8 cellular contexts compared by ENCODE assay signal in genomic region chr3:42773409-42773751, GRCh38. TPM values are rescaled to one million over a fixed set of nuclear protein-coding genes. Genes with fewer than 3 reads are reported as not detected.
DNase-seq lines count a peak whose midpoint lies in the region; ATAC-seq and TF ChIP-seq lines count a peak whose summit lies in the region.

No MANE protein-coding gene starts in this region.

- H3K4me1 ChIP-seq in Panc1 (ENCODE audit: control insufficient read depth, insufficient read depth, low read length) = no peaks in the 10 kb centered on the region

- peak overlapping the region; percentile 90 for H3K4me3 Mint-ChIP-seq in stimulated activated naive CD8-positive, alpha-beta T cell treated with anti-CD3 and anti-CD28 coated beads, Interleukin-15, Interleukin-2, amounts not matched to agents 100 ng/mL and 50 ng/mL, for 24 hours
- peak overlapping the region; percentile 90 for H3K4me3 Mint-ChIP-seq in glutamatergic neuron (ENCODE audit: unreplicated experiment)
- H3K4me3 Mint-ChIP-seq in stimulated activated naive B cell treated with anti-CD40 and anti-IgM and Interleukin-4, amounts not matched to agents 10 μg/mL and 1 μg/mL and 100 μg/mL, for 72 hours = peak overlapping the region; percentile 76 to 82

- H3K4me1 Mint-ChIP-seq in stimulated activated naive CD8-positive, alpha-beta T cell treated with anti-CD3 and anti-CD28 coated beads, Interleukin-15, Interleukin-2, amounts not matched to agents 100 ng/mL and 50 ng/mL, for 24 hours (ENCODE audit: low read depth) = peaks cover 15% of the 10 kb centered on the region
- no peaks in the 10 kb centered on the region for H3K4me1 Mint-ChIP-seq in glutamatergic neuron (ENCODE audit: low read depth, unreplicated experiment)
- peaks cover 5 to 8% of the 10 kb centered on the region in 2 donors for H3K4me1 Mint-ChIP-seq in stimulated activated naive B cell treated with anti-CD40 and anti-IgM and Interleukin-4, amounts not matched to agents 10 μg/mL and 1 μg/mL and 100 μg/mL, for 72 hours

- TF ChIP-seq CTCF in Panc1 (IDR thresholded peaks at IDR 0.05) (no peak), glutamatergic neuron (IDR thresholded peaks at IDR 0.05; ENCODE audit: partially characterized antibody, unreplicated experiment) (no peak)

- H3K36me3 ChIP-seq in Panc1 (ENCODE audit: control insufficient read depth, insufficient read depth, low read length) = no peaks in the 10 kb centered on the region

- no peak for ATAC-seq in stimulated activated naive CD8-positive, alpha-beta T cell treated with anti-CD3 and anti-CD28 coated beads, Interleukin-15, Interleukin-2, amounts not matched to agents 100 U/mL and 50 U/mL, for 24 hours
- peak; percentile 52 for ATAC-seq in Panc1
- peak; percentile 16 to 19 for ATAC-seq in stimulated activated naive B cell treated with anti-CD40 and anti-IgM and Interleukin-4, amounts not matched to agents 10 μg/mL and 1 μg/mL and 100 μg/mL, for 72 hours (replicated peaks)

- no TSS peak for BruUV-seq in Panc1 (replicated peaks; lab: Mats Ljungman, UMichigan)

- peak overlapping the region; percentile 51 to 68 for H3K4me3 ChIP-seq in Panc1 (ENCODE audit: low read depth in 2 of 2, low read length in 2 of 2)

- no peaks in the 10 kb centered on the region for H3K27me3 Mint-ChIP-seq in stimulated activated naive CD8-positive, alpha-beta T cell treated with anti-CD3 and anti-CD28 coated beads, Interleukin-15, Interleukin-2, amounts not matched to agents 100 ng/mL and 50 ng/mL, for 24 hours
- no peaks in the 10 kb centered on the region for H3K27me3 Mint-ChIP-seq in glutamatergic neuron (ENCODE audit: unreplicated experiment)
- no peaks in the 10 kb centered on the region for H3K27me3 Mint-ChIP-seq in stimulated activated naive B cell treated with anti-CD40 and anti-IgM and Interleukin-4, amounts not matched to agents 10 μg/mL and 1 μg/mL and 100 μg/mL, for 72 hours

- intact Hi-C loops in Panc1 (cut with micrococcal nuclease; ENCODE audit: unreplicated experiment) = no loop called here

- H3K36me3 Mint-ChIP-seq in stimulated activated naive CD8-positive, alpha-beta T cell treated with anti-CD3 and anti-CD28 coated beads, Interleukin-15, Interleukin-2, amounts not matched to agents 100 ng/mL and 50 ng/mL, for 24 hours (ENCODE audit: low read depth) = no peaks in the 10 kb centered on the region
- peaks cover 6% of the 10 kb centered on the region for H3K36me3 Mint-ChIP-seq in glutamatergic neuron (ENCODE audit: unreplicated experiment)
- H3K36me3 Mint-ChIP-seq in stimulated activated naive B cell treated with anti-CD40 and anti-IgM and Interleukin-4, amounts not matched to agents 10 μg/mL and 1 μg/mL and 100 μg/mL, for 72 hours = peaks cover 0 to 5% of the 10 kb centered on the region in 2 donors

- POLR2A ChIA-PET in Panc1 (lab: Charles Lee) = no interaction called here

- DNase-seq in stimulated activated naive CD8-positive, alpha-beta T cell treated with anti-CD3 and anti-CD28 coated beads, Interleukin-15, Interleukin-2, amounts not matched to agents 100 U/mL and 50 U/mL, for 24 hours = no peak
- DNase-seq in Panc1 (ENCODE audit: low read depth, low spot score) (no peak), glutamatergic neuron (no peak), NCI-H1694 (lab: John Stamatoyannopoulos, UW) (no peak)
- DNase-seq in stimulated activated naive B cell treated with anti-CD40 and anti-IgM and Interleukin-4, amounts not matched to agents 10 μg/mL and 1 μg/mL and 100 μg/mL, for 72 hours = no peak
- no peak for DNase-seq in stimulated activated CD4-positive, alpha-beta T cell treated with anti-CD3 and anti-CD28 coated beads, Interleukin-15, amount 100 ng/mL, for 24 hours
- DNase-seq in effector CD4-positive, alpha-beta T cell = no peak

- H3K27ac ChIP-seq in Panc1 (ENCODE audit: low read length) = peak overlapping the region; percentile 77

- no peaks in the 10 kb centered on the region for H3K27me3 ChIP-seq in Panc1 (ENCODE audit: control insufficient read depth, insufficient read depth, low read length)

- peak overlapping the region; percentile 90 for H3K27ac Mint-ChIP-seq in stimulated activated naive CD8-positive, alpha-beta T cell treated with anti-CD3 and anti-CD28 coated beads, Interleukin-15, Interleukin-2, amounts not matched to agents 100 ng/mL and 50 ng/mL, for 24 hours
- H3K27ac Mint-ChIP-seq in glutamatergic neuron (ENCODE audit: unreplicated experiment) = peak overlapping the region; percentile 86
- H3K27ac Mint-ChIP-seq in stimulated activated naive B cell treated with anti-CD40 and anti-IgM and Interleukin-4, amounts not matched to agents 10 μg/mL and 1 μg/mL and 100 μg/mL, for 72 hours = peak overlapping the region; percentile 97

- H3K9me3 ChIP-seq in Panc1 (ENCODE audit: control insufficient read depth, insufficient read depth, low read depth, low read length) = no peaks in the 10 kb centered on the region

- CTCF ChIA-PET in Panc1 (lab: Charles Lee) = no interaction called here

- in situ Hi-C loops in Panc1 (cut with HindIII; ENCODE audit: low pct_unique_long_range_greater_than_20kb, low sequenced_read_pairs) = no loop called here

- H3K9me3 Mint-ChIP-seq in stimulated activated naive CD8-positive, alpha-beta T cell treated with anti-CD3 and anti-CD28 coated beads, Interleukin-15, Interleukin-2, amounts not matched to agents 100 ng/mL and 50 ng/mL, for 24 hours = no peaks in the 10 kb centered on the region
- peaks cover 4% of the 10 kb centered on the region for H3K9me3 Mint-ChIP-seq in glutamatergic neuron (ENCODE audit: unreplicated experiment)
- H3K9me3 Mint-ChIP-seq in stimulated activated naive B cell treated with anti-CD40 and anti-IgM and Interleukin-4, amounts not matched to agents 10 μg/mL and 1 μg/mL and 100 μg/mL, for 72 hours = peaks cover 5 to 6% of the 10 kb centered on the region in 2 donors

RNA-seq across cellular contexts. Expression of gene CCDC13, which starts 0.3 kb away (rescaled TPM):
- 0.82 TPM for total RNA-seq in Panc1 (2021; ENCODE audit: unreplicated experiment)
- polyA plus RNA-seq in Panc1 (2012; ENCODE audit: insufficient read length) = 0.61 TPM
- total RNA-seq in glutamatergic neuron (ENCODE audit: unreplicated experiment) = 1.0 TPM

RNA-seq across cellular contexts. Expression of gene HIGD1A, which starts 30.9 kb away (rescaled TPM):
- total RNA-seq in Panc1 (2021; ENCODE audit: unreplicated experiment) (74.6 TPM), glutamatergic neuron (ENCODE audit: unreplicated experiment) (67.6 TPM)
- 53.1 TPM for polyA plus RNA-seq in Panc1 (2012; ENCODE audit: insufficient read length)

RNA-seq across cellular contexts. Expression of gene ACKR2, which starts 35.9 kb away (rescaled TPM):
- total RNA-seq in Panc1 (2021; ENCODE audit: unreplicated experiment) (not detected), glutamatergic neuron (ENCODE audit: unreplicated experiment) (0.64 TPM)
- polyA plus RNA-seq in Panc1 (2012; ENCODE audit: insufficient read length) = 0.19 TPM
